In genomic region chr17:79937981-79938695, GRCh38 we compare ENCODE assay signal across 13 cellular contexts.
A peak's percentile ranks its signal among the peaks of the same experiment; 100 is the strongest.
DNase-seq lines count a peak whose midpoint lies in the region; ATAC-seq and TF ChIP-seq lines count a peak whose summit lies in the region.
"Had no signal": no experiment of that assay in that cellular context is flagged by ENCODE, and none has a peak within 500 bp of the region (broad histone marks: within the 10 kb centered on the region; RNA-seq: fewer than 3 reads in every experiment).

No MANE protein-coding gene starts in this region.

- no peaks in the 10 kb centered on the region for H3K36me3 Mint-ChIP-seq in natural killer cell
- no peaks in the 10 kb centered on the region for H3K36me3 Mint-ChIP-seq in natural killer cell treated with Interleukin-12 subunit alpha and Interleukin-12 subunit beta and Interleukin-15 and Interleukin-18, amount 100 ng/mL, for 72 hours
- peaks cover 16% of the 10 kb centered on the region for H3K36me3 Mint-ChIP-seq in chondrocyte (ENCODE audit: low read depth)
- H3K36me3 Mint-ChIP-seq in stimulated activated memory B cell treated with anti-CD40 and anti-IgM and Interleukin-4, amounts not matched to agents 10 μg/mL and 1 μg/mL and 100 μg/mL, for 72 hours: no peaks in the 10 kb centered on the region
- H3K36me3 Mint-ChIP-seq: activated naive CD4-positive, alpha-beta T cell treated with anti-CD3 and anti-CD28 coated beads, Interleukin-2, amount 10 ng/mL, durations not matched to agents 7 days and 5 days had no signal

- no peak for ATAC-seq in natural killer cell
- no peak for ATAC-seq in natural killer cell treated with Interleukin-12 subunit alpha and Interleukin-12 subunit beta and Interleukin-15 and Interleukin-18, amount 100 ng/mL, for 72 hours
- ATAC-seq in stimulated activated memory B cell treated with anti-CD40 and anti-IgM and Interleukin-4, amounts not matched to agents 10 μg/mL and 1 μg/mL and 100 μg/mL, for 72 hours: no peak

- H3K27me3 Mint-ChIP-seq in natural killer cell (ENCODE audit: low read depth in 2 of 2): peaks cover under 1 to 21% of the 10 kb centered on the region in 2 donors
- peaks cover 8 to 9% of the 10 kb centered on the region in 2 donors for H3K27me3 Mint-ChIP-seq in natural killer cell treated with Interleukin-12 subunit alpha and Interleukin-12 subunit beta and Interleukin-15 and Interleukin-18, amount 100 ng/mL, for 72 hours
- H3K27me3 Mint-ChIP-seq in chondrocyte (ENCODE audit: low read depth): no peaks in the 10 kb centered on the region
- no peaks in the 10 kb centered on the region for H3K27me3 Mint-ChIP-seq in stimulated activated memory B cell treated with anti-CD40 and anti-IgM and Interleukin-4, amounts not matched to agents 10 μg/mL and 1 μg/mL and 100 μg/mL, for 72 hours

- H3K4me1 Mint-ChIP-seq in natural killer cell: peaks cover 13 to 41% of the 10 kb centered on the region in 2 donors
- peaks cover 14 to 42% of the 10 kb centered on the region in 2 donors for H3K4me1 Mint-ChIP-seq in natural killer cell treated with Interleukin-12 subunit alpha and Interleukin-12 subunit beta and Interleukin-15 and Interleukin-18, amount 100 ng/mL, for 72 hours (ENCODE audit: low read depth in 2 of 2)
- H3K4me1 Mint-ChIP-seq in chondrocyte (ENCODE audit: low read depth): peaks cover 14% of the 10 kb centered on the region
- peaks cover 76% of the 10 kb centered on the region for H3K4me1 Mint-ChIP-seq in stimulated activated memory B cell treated with anti-CD40 and anti-IgM and Interleukin-4, amounts not matched to agents 10 μg/mL and 1 μg/mL and 100 μg/mL, for 72 hours

- intact Hi-C loops in natural killer cell (cut with micrococcal nuclease): no loop called here

- H3K4me3 Mint-ChIP-seq in natural killer cell: peak overlapping the region; percentile 87
- H3K4me3 Mint-ChIP-seq in natural killer cell treated with Interleukin-12 subunit alpha and Interleukin-12 subunit beta and Interleukin-15 and Interleukin-18, amount 100 ng/mL, for 72 hours: no peak overlapping the region
- H3K4me3 Mint-ChIP-seq in chondrocyte (ENCODE audit: unreplicated experiment): no peak overlapping the region
- peak overlapping the region; percentile 74 for H3K4me3 Mint-ChIP-seq in stimulated activated memory B cell treated with anti-CD40 and anti-IgM and Interleukin-4, amounts not matched to agents 10 μg/mL and 1 μg/mL and 100 μg/mL, for 72 hours

- H3K9me3 Mint-ChIP-seq in natural killer cell (no peaks in the 10 kb centered on the region), chondrocyte (ENCODE audit: low read depth) (no peaks in the 10 kb centered on the region)
- no peaks in the 10 kb centered on the region for H3K9me3 Mint-ChIP-seq in natural killer cell treated with Interleukin-12 subunit alpha and Interleukin-12 subunit beta and Interleukin-15 and Interleukin-18, amount 100 ng/mL, for 72 hours
- H3K9me3 Mint-ChIP-seq in stimulated activated memory B cell treated with anti-CD40 and anti-IgM and Interleukin-4, amounts not matched to agents 10 μg/mL and 1 μg/mL and 100 μg/mL, for 72 hours: no peaks in the 10 kb centered on the region
- H3K9me3 Mint-ChIP-seq: activated naive CD4-positive, alpha-beta T cell treated with anti-CD3 and anti-CD28 coated beads, Interleukin-2, amount 10 ng/mL, durations not matched to agents 7 days and 5 days had no signal

- no peak for DNase-seq in natural killer cell
- DNase-seq in natural killer cell treated with Interleukin-12 subunit alpha and Interleukin-12 subunit beta and Interleukin-15 and Interleukin-18, amount 100 ng/mL, for 72 hours (ENCODE audit: low spot score): no peak
- peak; percentile 53 for DNase-seq in NCI-H1694 treated with DMSO at 0.1 percent for 48 hours (lab: John Stamatoyannopoulos, UW)
- DNase-seq in chondrocyte (ENCODE audit: low spot score): peak; percentile 90
- DNase-seq in effector CD4-positive, alpha-beta T cell: no peak
- no peak for DNase-seq in H4 (ENCODE audit: low spot score)
- DNase-seq in SK-N-DZ (ENCODE audit: low spot score): no peak
- DNase-seq: activated CD4-positive, alpha-beta T cell treated with anti-CD3 and anti-CD28 coated beads for 48 hours; activated naive CD4-positive, alpha-beta T cell treated with anti-CD3 and anti-CD28 coated beads, Interleukin-2, amount 10 ng/mL, durations not matched to agents 7 days and 5 days; cortex of kidney; NCI-H1105 treated with DMSO at 0.1 percent for 48 hours; NCI-H345 had no signal

- H3K27ac Mint-ChIP-seq in natural killer cell (peak overlapping the region in 1 of 2 donors; percentile 76), chondrocyte (ENCODE audit: unreplicated experiment) (no peak overlapping the region)
- peak overlapping the region in 1 of 2 donors; percentile 86 for H3K27ac Mint-ChIP-seq in natural killer cell treated with Interleukin-12 subunit alpha and Interleukin-12 subunit beta and Interleukin-15 and Interleukin-18, amount 100 ng/mL, for 72 hours
- H3K27ac Mint-ChIP-seq in stimulated activated memory B cell treated with anti-CD40 and anti-IgM and Interleukin-4, amounts not matched to agents 10 μg/mL and 1 μg/mL and 100 μg/mL, for 72 hours: peak overlapping the region; percentile 86

- TF ChIP-seq CTCF in natural killer cell (IDR thresholded peaks at IDR 0.05) (no peak), chondrocyte (IDR thresholded peaks at IDR 0.05) (no peak)

Comparison
In these comparisons a context has a peak if more than half of its experiments do, and no peak if none do; other contexts are left out.
1. H3K4me3 Mint-ChIP-seq: peak in natural killer cell (single experiment) and stimulated activated memory B cell treated with anti-CD40 and anti-IgM and Interleukin-4, amounts not matched to agents 10 μg/mL and 1 μg/mL and 100 μg/mL, for 72 hours (single experiment); none in natural killer cell treated with Interleukin-12 subunit alpha and Interleukin-12 subunit beta and Interleukin-15 and Interleukin-18, amount 100 ng/mL, for 72 hours (single experiment) and chondrocyte (single experiment).
2. DNase-seq: peak in NCI-H1694 treated with DMSO at 0.1 percent for 48 hours (single experiment) and chondrocyte (single experiment); none in natural killer cell (single experiment), natural killer cell treated with Interleukin-12 subunit alpha and Interleukin-12 subunit beta and Interleukin-15 and Interleukin-18, amount 100 ng/mL, for 72 hours (single experiment), effector CD4-positive, alpha-beta T cell (single experiment), H4 (single experiment) and SK-N-DZ (single experiment).